20 cellular contexts compared by ENCODE assay signal in the genomic region with DNA sequence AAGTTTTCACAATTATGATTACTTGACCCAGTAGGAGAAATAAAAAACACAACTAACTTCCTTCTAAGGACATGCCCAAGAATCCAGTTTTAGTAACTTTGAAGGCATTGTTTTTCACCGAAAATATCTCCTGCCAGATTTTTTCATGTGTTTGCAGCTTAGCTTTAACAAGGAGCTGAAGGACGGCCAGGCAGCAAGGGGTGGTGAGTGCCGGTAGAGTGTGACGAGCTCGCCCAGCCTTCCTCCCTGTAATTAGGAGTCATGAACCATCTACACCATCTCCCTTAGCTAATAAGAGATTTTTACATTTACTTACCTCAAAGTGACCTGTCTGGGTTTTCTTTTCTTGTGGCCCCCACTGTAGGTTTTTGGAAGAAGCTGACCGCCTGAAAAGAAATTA.
"Had no signal": no experiment of that assay in that cellular context is flagged by ENCODE, and none has a peak within 500 bp of the region (broad histone marks: within the 10 kb centered on the region; RNA-seq: fewer than 3 reads in every experiment).

No MANE protein-coding gene starts in this region.

- H3K27ac Mint-ChIP-seq: memory B cell; naive B cell; nephron progenitor cell; stimulated activated effector memory CD8-positive, alpha-beta T cell treated with anti-CD3 and anti-CD28 coated beads, Interleukin-12 subunit alpha, Interleukin-12 subunit beta, amount 100 ng/mL, for 72 hours had no signal

- H3K27me3 Mint-ChIP-seq: memory B cell, naive B cell had no signal

- H3K27me3 ChIP-seq: right atrium auricular region, transverse colon, upper lobe of right lung, uterus had no signal

- H3K4me1 ChIP-seq: prostate gland, uterus had no signal

- DNase-seq: cortex of kidney; hypothalamus; mucosa of descending colon; naive B cell; nephron progenitor cell; nucleus accumbens; stimulated activated CD4-positive, alpha-beta T cell treated with anti-CD3 and anti-CD28 coated beads, Interleukin-2, amount 100 ng/mL, for 24 hours; stimulated activated CD4-positive, alpha-beta T cell treated with anti-CD3 and anti-CD28 coated beads, Interleukin-4, amount 100 ng/mL, for 24 hours; stimulated activated naive CD4-positive, alpha-beta T cell treated with Interleukin-2 at 50 U/mL for 16 hours; transverse colon; upper lobe of right lung; uterus had no signal

- H3K9me3 Mint-ChIP-seq: memory B cell; naive B cell; nephron progenitor cell; stimulated activated effector memory CD8-positive, alpha-beta T cell treated with anti-CD3 and anti-CD28 coated beads, Interleukin-12 subunit alpha, Interleukin-12 subunit beta, amount 100 ng/mL, for 72 hours had no signal

- H3K9me3 ChIP-seq: mucosa of descending colon, prostate gland, right atrium auricular region, thoracic aorta, transverse colon, upper lobe of right lung, uterus had no signal

- ATAC-seq: left lobe of liver; mucosa of descending colon; sciatic nerve; stimulated activated effector memory CD8-positive, alpha-beta T cell treated with anti-CD3 and anti-CD28 coated beads, Interleukin-12 subunit alpha, Interleukin-12 subunit beta, amount 100 ng/mL, for 72 hours; upper lobe of right lung had no signal

- H3K4me3 ChIP-seq: lung, mucosa of descending colon, prostate gland, right atrium auricular region, thoracic aorta, transverse colon, upper lobe of right lung, uterus had no signal

- H3K4me3 Mint-ChIP-seq: memory B cell; naive B cell; nephron progenitor cell; stimulated activated effector memory CD8-positive, alpha-beta T cell treated with anti-CD3 and anti-CD28 coated beads, Interleukin-12 subunit alpha, Interleukin-12 subunit beta, amount 100 ng/mL, for 72 hours had no signal

- H3K27ac ChIP-seq: prostate gland, right atrium auricular region, thoracic aorta, transverse colon, upper lobe of right lung, uterus had no signal

- H3K36me3 ChIP-seq: prostate gland, transverse colon, uterus had no signal
